35 cellular contexts compared by ENCODE assay signal in the genomic region with DNA sequence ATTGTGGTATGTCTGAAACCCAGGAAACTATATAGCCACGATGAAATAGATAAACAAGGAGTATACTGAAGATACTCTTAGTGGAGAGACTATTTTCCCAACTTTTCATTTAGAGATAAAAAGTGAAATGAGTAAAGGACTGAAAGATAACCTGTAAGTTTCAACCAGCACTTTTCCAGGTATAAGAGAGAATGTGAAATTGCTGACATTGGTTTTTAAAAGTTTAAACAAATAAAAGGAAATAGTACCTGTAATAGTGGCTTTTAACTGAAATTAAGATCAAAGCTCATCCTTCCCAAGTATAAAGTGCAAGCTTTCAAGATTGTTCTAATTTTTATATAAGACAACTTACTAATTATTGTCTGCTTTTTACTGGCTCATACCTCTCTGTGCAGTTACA.
"Had no signal": no experiment of that assay in that cellular context is flagged by ENCODE, and none has a peak within 500 bp of the region (broad histone marks: within the 10 kb centered on the region; RNA-seq: fewer than 3 reads in every experiment).

No MANE protein-coding gene starts in this region.

- DNase-seq: activated B cell treated with CpG ODN at 0.5 μM for 24 hours; activated CD4-positive, alpha-beta memory T cell treated with anti-CD3 and anti-CD28 coated beads for 36 hours; activated CD4-positive, alpha-beta T cell treated with anti-CD3 and anti-CD28 coated beads for 4 hours; activated CD4-positive, alpha-beta T cell treated with anti-CD3 and anti-CD28 coated beads, Interleukin-2, amount 50 U/mL, for 1 hour; activated CD4-positive, CD25-positive, alpha-beta regulatory T cell treated with anti-CD3 and anti-CD28 coated beads, Interleukin-2, amount 50 U/mL, for 72 hours; activated CD8-positive, alpha-beta memory T cell treated with anti-CD3 and anti-CD28 coated beads, Interleukin-2, amount 50 U/mL, for 4 hours; activated effector memory CD4-positive, alpha-beta T cell treated with Interleukin-2 at 50 U/mL for 16 hours; activated naive CD4-positive, alpha-beta T cell treated with Interleukin-2 at 50 U/mL for 16 hours; activated naive CD8-positive, alpha-beta T cell treated with anti-CD3 and anti-CD28 coated beads, Interleukin-2, amount 10 ng/mL, durations not matched to agents 7 days and 5 days; activated T-cell treated with anti-CD3 and anti-CD28 coated beads for 4 hours; activated T-cell treated with anti-CD3 and anti-CD28 coated beads, Interleukin-2, amount 50 U/mL, for 48 hours; amygdala; Kasumi-1; KG1; MG63; NCI-H1048; NCI-H1105 treated with DMSO at 0.1 percent for 48 hours; NCI-H1436; NCI-H1694; NCI-H1930; NCI-H345; NCI-H524 treated with DMSO at 0.1 percent for 48 hours; RPMI8226; SHP77 treated with DMSO at 0.1 percent for 48 hours; SW 1271; T-helper 1 cell; T-helper 2 cell; T-helper 9 cell had no signal

- H3K36me3 Mint-ChIP-seq: activated CD4-positive, alpha-beta memory T cell treated with anti-CD3 and anti-CD28 coated beads for 36 hours; activated naive CD4-positive, alpha-beta T cell treated with anti-CD3 and anti-CD28 coated beads, Interleukin-2, amount 50 U/mL, for 24 hours; activated naive CD8-positive, alpha-beta T cell treated with anti-CD3 and anti-CD28 coated beads, Interleukin-2, amount 10 ng/mL, durations not matched to agents 7 days and 5 days had no signal

- H3K9me3 ChIP-seq: ascending aorta, MG63, SJSA1 had no signal

- H3K27me3 ChIP-seq: ascending aorta, cardiac muscle cell, MG63, SJSA1 had no signal

- H3K36me3 ChIP-seq: ascending aorta, cardiac muscle cell, SJSA1 had no signal

- ATAC-seq: Panc1 had no signal

- H3K27ac ChIP-seq: ascending aorta, cardiac muscle cell, SJSA1, VCaP had no signal

- H3K27me3 Mint-ChIP-seq: activated B cell treated with CpG ODN at 0.5 μM for 24 hours; activated naive CD4-positive, alpha-beta T cell treated with anti-CD3 and anti-CD28 coated beads, Interleukin-2, amount 50 U/mL, for 24 hours; activated naive CD8-positive, alpha-beta T cell treated with anti-CD3 and anti-CD28 coated beads, Interleukin-2, amount 10 ng/mL, durations not matched to agents 7 days and 5 days; central memory CD8-positive, alpha-beta T cell had no signal

- H3K4me3 ChIP-seq: ascending aorta, cardiac muscle cell, MG63, SJSA1 had no signal

- H3K4me3 Mint-ChIP-seq: activated B cell treated with CpG ODN at 0.5 μM for 24 hours; activated CD4-positive, alpha-beta memory T cell treated with anti-CD3 and anti-CD28 coated beads for 36 hours; activated naive CD4-positive, alpha-beta T cell treated with anti-CD3 and anti-CD28 coated beads, Interleukin-2, amount 50 U/mL, for 24 hours; activated naive CD8-positive, alpha-beta T cell treated with anti-CD3 and anti-CD28 coated beads, Interleukin-2, amount 10 ng/mL, durations not matched to agents 7 days and 5 days; central memory CD8-positive, alpha-beta T cell had no signal

- H3K4me1 Mint-ChIP-seq: activated naive CD4-positive, alpha-beta T cell treated with anti-CD3 and anti-CD28 coated beads, Interleukin-2, amount 50 U/mL, for 24 hours; activated naive CD8-positive, alpha-beta T cell treated with anti-CD3 and anti-CD28 coated beads, Interleukin-2, amount 10 ng/mL, durations not matched to agents 7 days and 5 days; central memory CD8-positive, alpha-beta T cell had no signal

- H3K27ac Mint-ChIP-seq: activated B cell treated with CpG ODN at 0.5 μM for 24 hours; activated CD4-positive, alpha-beta memory T cell treated with anti-CD3 and anti-CD28 coated beads for 36 hours; activated naive CD4-positive, alpha-beta T cell treated with anti-CD3 and anti-CD28 coated beads, Interleukin-2, amount 50 U/mL, for 24 hours; activated naive CD8-positive, alpha-beta T cell treated with anti-CD3 and anti-CD28 coated beads, Interleukin-2, amount 10 ng/mL, durations not matched to agents 7 days and 5 days had no signal

- H3K9me3 Mint-ChIP-seq: activated B cell treated with CpG ODN at 0.5 μM for 24 hours; activated CD4-positive, alpha-beta memory T cell treated with anti-CD3 and anti-CD28 coated beads for 36 hours; activated naive CD4-positive, alpha-beta T cell treated with anti-CD3 and anti-CD28 coated beads, Interleukin-2, amount 50 U/mL, for 24 hours; activated naive CD8-positive, alpha-beta T cell treated with anti-CD3 and anti-CD28 coated beads, Interleukin-2, amount 10 ng/mL, durations not matched to agents 7 days and 5 days; central memory CD8-positive, alpha-beta T cell had no signal
